16 cellular contexts compared by ENCODE assay signal in the genomic region with DNA sequence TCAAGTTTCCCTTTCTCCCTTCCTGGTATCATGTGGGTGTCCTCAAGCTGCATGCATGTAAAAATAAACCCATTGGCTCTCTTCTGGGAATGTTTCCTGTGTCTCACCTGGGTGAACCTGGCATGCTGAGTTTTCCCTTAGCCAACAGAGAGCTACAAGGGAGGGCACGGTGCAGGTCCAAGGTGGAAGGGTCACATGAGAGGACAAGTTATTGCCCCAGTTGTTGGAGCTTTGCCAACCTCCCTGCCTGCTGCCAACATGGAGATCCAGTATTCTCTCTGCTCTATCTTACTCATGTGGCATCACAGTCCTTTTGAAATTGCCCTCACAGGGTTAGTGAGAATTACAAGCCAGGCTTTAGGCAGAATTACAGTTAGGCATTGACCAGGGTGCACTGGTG.
A peak's percentile ranks its signal among the peaks of the same experiment; 100 is the strongest.
DNase-seq lines count a peak whose midpoint lies in the region; ATAC-seq and TF ChIP-seq lines count a peak whose summit lies in the region.
"Had no signal": no experiment of that assay in that cellular context is flagged by ENCODE, and none has a peak within 500 bp of the region (broad histone marks: within the 10 kb centered on the region; RNA-seq: fewer than 3 reads in every experiment).

No MANE protein-coding gene starts in this region.

- H3K4me1 Mint-ChIP-seq in MCF 10A (ENCODE audit: insufficient read depth, unreplicated experiment), result no peaks in the 10 kb centered on the region
- H3K4me1 Mint-ChIP-seq in stimulated activated memory B cell treated with anti-CD40 and anti-IgM and Interleukin-4, amounts not matched to agents 10 μg/mL and 1 μg/mL and 100 μg/mL, for 72 hours, result no peaks in the 10 kb centered on the region
- peaks cover 4% of the 10 kb centered on the region for H3K4me1 Mint-ChIP-seq in activated CD4-positive, alpha-beta memory T cell treated with anti-CD3 and anti-CD28 coated beads, Interleukin-2, amount 10 ng/mL, durations not matched to agents 7 days and 5 days
- H3K4me1 Mint-ChIP-seq: CD4-positive, CD25-positive, alpha-beta regulatory T cell; IgD-negative memory B cell had no signal

- BruUV-seq in MCF 10A (replicated peaks; lab: Mats Ljungman, UMichigan), result no TSS peak

- CTCF ChIA-PET in MCF 10A (lab: Yijun Ruan, JAX), result no interaction called here
- CTCF ChIA-PET in activated CD4-positive, alpha-beta memory T cell treated with anti-CD3 and anti-CD28 coated beads, Interleukin-2, amount 10 ng/mL, durations not matched to agents 7 days and 5 days (lab: Charles Lee), result no interaction called here

- H3K4me1 ChIP-seq in breast epithelium, result no peaks in the 10 kb centered on the region
- H3K4me1 ChIP-seq: HAP-1 had no signal

- peaks cover 12% of the 10 kb centered on the region for H3K9me3 Mint-ChIP-seq in MCF 10A (ENCODE audit: unreplicated experiment)
- H3K9me3 Mint-ChIP-seq in stimulated activated memory B cell treated with anti-CD40 and anti-IgM and Interleukin-4, amounts not matched to agents 10 μg/mL and 1 μg/mL and 100 μg/mL, for 72 hours, result peaks cover 3% of the 10 kb centered on the region
- peaks cover 5% of the 10 kb centered on the region for H3K9me3 Mint-ChIP-seq in activated CD4-positive, alpha-beta memory T cell treated with anti-CD3 and anti-CD28 coated beads, Interleukin-2, amount 10 ng/mL, durations not matched to agents 7 days and 5 days

- no peaks in the 10 kb centered on the region for H3K36me3 Mint-ChIP-seq in MCF 10A (ENCODE audit: insufficient read depth, unreplicated experiment)
- no peaks in the 10 kb centered on the region for H3K36me3 Mint-ChIP-seq in stimulated activated memory B cell treated with anti-CD40 and anti-IgM and Interleukin-4, amounts not matched to agents 10 μg/mL and 1 μg/mL and 100 μg/mL, for 72 hours
- no peaks in the 10 kb centered on the region for H3K36me3 Mint-ChIP-seq in activated CD4-positive, alpha-beta memory T cell treated with anti-CD3 and anti-CD28 coated beads, Interleukin-2, amount 10 ng/mL, durations not matched to agents 7 days and 5 days (ENCODE audit: low read depth)
- H3K36me3 Mint-ChIP-seq: CD4-positive, CD25-positive, alpha-beta regulatory T cell; IgD-negative memory B cell had no signal

- no peak overlapping the region for H3K27ac Mint-ChIP-seq in MCF 10A (ENCODE audit: low read depth, unreplicated experiment)
- no peak overlapping the region for H3K27ac Mint-ChIP-seq in stimulated activated memory B cell treated with anti-CD40 and anti-IgM and Interleukin-4, amounts not matched to agents 10 μg/mL and 1 μg/mL and 100 μg/mL, for 72 hours
- H3K27ac Mint-ChIP-seq in activated CD4-positive, alpha-beta memory T cell treated with anti-CD3 and anti-CD28 coated beads, Interleukin-2, amount 10 ng/mL, durations not matched to agents 7 days and 5 days, result no peak overlapping the region
- H3K27ac Mint-ChIP-seq: CD4-positive, CD25-positive, alpha-beta regulatory T cell; IgD-negative memory B cell had no signal

- no peaks in the 10 kb centered on the region for H3K27me3 ChIP-seq in breast epithelium
- H3K27me3 ChIP-seq: BLaER1 had no signal

- no peak overlapping the region for H3K27ac ChIP-seq in breast epithelium
- H3K27ac ChIP-seq: BLaER1, GM23248 had no signal

- H3K4me3 Mint-ChIP-seq in MCF 10A (ENCODE audit: unreplicated experiment), result no peak overlapping the region
- no peak overlapping the region for H3K4me3 Mint-ChIP-seq in stimulated activated memory B cell treated with anti-CD40 and anti-IgM and Interleukin-4, amounts not matched to agents 10 μg/mL and 1 μg/mL and 100 μg/mL, for 72 hours
- no peak overlapping the region for H3K4me3 Mint-ChIP-seq in activated CD4-positive, alpha-beta memory T cell treated with anti-CD3 and anti-CD28 coated beads, Interleukin-2, amount 10 ng/mL, durations not matched to agents 7 days and 5 days
- H3K4me3 Mint-ChIP-seq: CD4-positive, CD25-positive, alpha-beta regulatory T cell; IgD-negative memory B cell had no signal

- H3K9me3 ChIP-seq in breast epithelium, result no peaks in the 10 kb centered on the region
- H3K9me3 ChIP-seq: HAP-1 had no signal

- no peak for TF ChIP-seq POLR2A in breast epithelium (IDR thresholded peaks at IDR 0.05)

- H3K27me3 Mint-ChIP-seq in MCF 10A (ENCODE audit: insufficient read depth, unreplicated experiment), result no peaks in the 10 kb centered on the region
- no peaks in the 10 kb centered on the region for H3K27me3 Mint-ChIP-seq in stimulated activated memory B cell treated with anti-CD40 and anti-IgM and Interleukin-4, amounts not matched to agents 10 μg/mL and 1 μg/mL and 100 μg/mL, for 72 hours
- no peaks in the 10 kb centered on the region for H3K27me3 Mint-ChIP-seq in activated CD4-positive, alpha-beta memory T cell treated with anti-CD3 and anti-CD28 coated beads, Interleukin-2, amount 10 ng/mL, durations not matched to agents 7 days and 5 days
- H3K27me3 Mint-ChIP-seq: CD4-positive, CD25-positive, alpha-beta regulatory T cell; IgD-negative memory B cell had no signal

- DNase-seq in MCF 10A (ENCODE audit: unreplicated experiment) (peak; percentile 23), breast epithelium (ENCODE audit: low spot score in 2 of 2) (no peak), MV-4-11 (lab: John Stamatoyannopoulos, UW) (peak; percentile 25), kidney tubule cell (ENCODE audit: low spot score) (peak; percentile 32), anterior cingulate cortex (lab: John Stamatoyannopoulos, UW) (no peak)
- DNase-seq in activated CD4-positive, alpha-beta memory T cell treated with anti-CD3 and anti-CD28 coated beads, Interleukin-2, amount 10 ng/mL, durations not matched to agents 7 days and 5 days, result no peak
- DNase-seq: 8988T; AML-193; CD4-positive, CD25-positive, alpha-beta regulatory T cell; DMS53; GM23248 had no signal

- no peaks in the 10 kb centered on the region for H3K36me3 ChIP-seq in breast epithelium
- H3K36me3 ChIP-seq: BLaER1, HAP-1 had no signal

- no peak overlapping the region for H3K4me3 ChIP-seq in breast epithelium
- H3K4me3 ChIP-seq: BLaER1, GM23248, HAP-1 had no signal

- TF ChIP-seq CTCF in MCF 10A (IDR thresholded peaks at IDR 0.05; ENCODE audit: unreplicated experiment) (no peak), breast epithelium (IDR thresholded peaks at IDR 0.05) (no peak)

- POLR2A ChIA-PET in MCF 10A (lab: Yijun Ruan, JAX), result no interaction called here
- POLR2A ChIA-PET in activated CD4-positive, alpha-beta memory T cell treated with anti-CD3 and anti-CD28 coated beads, Interleukin-2, amount 10 ng/mL, durations not matched to agents 7 days and 5 days (lab: Charles Lee), result no interaction called here

- peak; percentile 12 for ATAC-seq in stimulated activated memory B cell treated with anti-CD40 and anti-IgM and Interleukin-4, amounts not matched to agents 10 μg/mL and 1 μg/mL and 100 μg/mL, for 72 hours
- no peak for ATAC-seq in GM21737 (IDR thresholded peaks at IDR 0.05; ENCODE audit: unreplicated experiment)

- intact Hi-C loops in MCF 10A (cut with micrococcal nuclease) (no loop called here), breast epithelium (cut with DNase I; ENCODE audit: low total_unique reads) (no loop called here)

Comparison
In these comparisons a context has a peak if more than half of its experiments do, and no peak if none do; other contexts are left out.
1. DNase-seq: peak in MCF 10A (single experiment), MV-4-11 (single experiment) and kidney tubule cell (single experiment); none in breast epithelium (0 of 2), anterior cingulate cortex (0 of 58) and activated CD4-positive, alpha-beta memory T cell treated with anti-CD3 and anti-CD28 coated beads, Interleukin-2, amount 10 ng/mL, durations not matched to agents 7 days and 5 days (single experiment).